In genomic region chr19:48698046-48698445, GRCh38 we compare ENCODE assay signal across 1 cellular context.
TF ChIP-seq lines count a peak whose summit lies in the region.

No MANE protein-coding gene starts in this region.

TF ChIP-seq in H1, 55 proteins besides CTCF, POLR2A, EP300 and RAD21:
- TF ChIP-seq SIRT6 (IDR thresholded peaks at IDR 0.05; ENCODE audit: low read length) (no peak), NANOG (IDR thresholded peaks at IDR 0.05; ENCODE audit: insufficient read depth, low read depth, low read length, poor library complexity, severe bottlenecking) (no peak), CHD1 (IDR thresholded peaks at IDR 0.05; ENCODE audit: low read depth, low read length) (no peak), ATF3 (IDR thresholded peaks at IDR 0.05; ENCODE audit: insufficient read depth, low read depth, low read length) (no peak), TAF1 (IDR thresholded peaks at IDR 0.05; ENCODE audit: low read depth, low read length) (no peak), RBBP5 (IDR thresholded peaks at IDR 0.05; ENCODE audit: borderline replicate concordance, low read depth, low read length) (no peak)
